In the genomic region with DNA sequence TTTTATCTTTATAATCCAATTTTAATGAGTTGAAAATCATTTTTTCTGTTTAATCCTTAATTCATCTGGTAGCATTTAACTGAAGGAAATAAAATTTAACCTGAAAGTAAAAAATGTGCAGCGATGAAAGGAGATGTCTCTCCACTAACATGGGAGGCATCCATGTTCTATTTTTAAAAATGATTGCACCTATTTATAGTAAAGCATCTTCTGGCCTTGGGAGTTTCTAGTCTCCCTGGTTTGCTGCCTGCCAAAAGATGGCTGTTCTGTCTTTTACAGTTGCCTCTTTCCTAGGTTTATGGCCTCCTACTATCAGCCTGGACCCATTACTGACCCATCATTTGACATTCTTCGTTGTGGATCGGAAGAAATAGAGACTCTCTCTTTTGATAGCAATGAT, we compare ENCODE assay signal across 19 cellular contexts.
DNase-seq lines count a peak whose midpoint lies in the region; ATAC-seq and TF ChIP-seq lines count a peak whose summit lies in the region.
"Had no signal": no experiment of that assay in that cellular context is flagged by ENCODE, and none has a peak within 500 bp of the region (broad histone marks: within the 10 kb centered on the region; RNA-seq: fewer than 3 reads in every experiment).

No MANE protein-coding gene starts in this region.

- no peak overlapping the region for H3K27ac Mint-ChIP-seq in activated CD8-positive, alpha-beta T cell treated with anti-CD3 and anti-CD28 coated beads for 36 hours
- H3K27ac Mint-ChIP-seq: B cell; CD8-positive, alpha-beta T cell; GM23338; HFFc6 had no signal

- H3K4me3 Mint-ChIP-seq in activated CD8-positive, alpha-beta T cell treated with anti-CD3 and anti-CD28 coated beads for 36 hours = no peak overlapping the region
- H3K4me3 Mint-ChIP-seq: B cell; CD8-positive, alpha-beta T cell; GM23338; HFFc6 had no signal

- no peaks in the 10 kb centered on the region for H3K27me3 Mint-ChIP-seq in activated CD8-positive, alpha-beta T cell treated with anti-CD3 and anti-CD28 coated beads for 36 hours
- H3K27me3 Mint-ChIP-seq: B cell had no signal

- H3K4me1 ChIP-seq in cardiac muscle cell (ENCODE audit: low read depth) = peaks cover 19% of the 10 kb centered on the region
- peaks cover 0 to 3% of the 10 kb centered on the region in 2 donors for H3K4me1 ChIP-seq in right atrium auricular region
- peaks cover 0 to 28% (median 0%) of the 10 kb centered on the region in 9 donors for H3K4me1 ChIP-seq in heart right ventricle
- no peaks in the 10 kb centered on the region for H3K4me1 ChIP-seq in right cardiac atrium (ENCODE audit: control insufficient read depth, insufficient read depth, low read length)
- peaks cover 0 to 7% (median 6%) of the 10 kb centered on the region in 3 donors for H3K4me1 ChIP-seq in skeletal muscle tissue (ENCODE audit: control insufficient read depth in 3 of 3, insufficient read depth in 3 of 3, low read length in 3 of 3)
- H3K4me1 ChIP-seq in ascending aorta = no peaks in the 10 kb centered on the region
- H3K4me1 ChIP-seq: BLaER1 treated with 17β-estradiol and CSF1 and Interleukin-3, amounts not matched to agents 10 nM and 100 nM had no signal

- H3K36me3 Mint-ChIP-seq in activated CD8-positive, alpha-beta T cell treated with anti-CD3 and anti-CD28 coated beads for 36 hours (ENCODE audit: low read depth) = peaks cover 4% of the 10 kb centered on the region

- ATAC-seq in heart right ventricle (peak in 6 of 8 donors; percentile 38 to 92 (median 72)), right cardiac atrium (peak; percentile 57 to 62), HG03571 (IDR thresholded peaks at IDR 0.05; ENCODE audit: unreplicated experiment) (no peak)
- ATAC-seq in activated CD8-positive, alpha-beta T cell treated with anti-CD3 and anti-CD28 coated beads for 36 hours = no peak
- ATAC-seq: CD8-positive, alpha-beta T cell; GM12878; GM23338 had no signal

- POLR2A ChIA-PET in activated CD8-positive, alpha-beta T cell treated with anti-CD3 and anti-CD28 coated beads for 36 hours (lab: Charles Lee) = no interaction called here

- DNase-seq in cardiac muscle cell (ENCODE audit: low read depth in 1 of 2, low spot score in 1 of 2) (no peak), right atrium auricular region (ENCODE audit: low spot score) (no peak), heart right ventricle (peak in 1 of 2 donors; percentile 7), right cardiac atrium (no peak), ascending aorta (ENCODE audit: low spot score in 2 of 2) (no peak)
- no peak for DNase-seq in activated CD8-positive, alpha-beta T cell treated with anti-CD3 and anti-CD28 coated beads for 36 hours
- DNase-seq: 8988T; Calu3; CD8-positive, alpha-beta T cell; DMS79 treated with DMSO at 0.1 percent for 48 hours; HCEC 1CT; HFFc6; IMR-90 had no signal

- TF ChIP-seq CTCF in cardiac muscle cell (IDR thresholded peaks at IDR 0.05; ENCODE audit: low read depth, low read length) (no peak), right atrium auricular region (IDR thresholded peaks at IDR 0.05) (no peak), heart right ventricle (IDR thresholded peaks at IDR 0.05) (no peak), ascending aorta (IDR thresholded peaks at IDR 0.05) (no peak)
- TF ChIP-seq CTCF in activated CD8-positive, alpha-beta T cell treated with anti-CD3 and anti-CD28 coated beads for 36 hours (IDR thresholded peaks at IDR 0.05) = no peak

- no peaks in the 10 kb centered on the region for H3K9me3 Mint-ChIP-seq in activated CD8-positive, alpha-beta T cell treated with anti-CD3 and anti-CD28 coated beads for 36 hours
- H3K9me3 Mint-ChIP-seq: CD8-positive, alpha-beta T cell; GM23338; HFFc6 had no signal

- H3K27me3 ChIP-seq in cardiac muscle cell (no peaks in the 10 kb centered on the region), right atrium auricular region (no peaks in the 10 kb centered on the region), heart right ventricle (no peaks in the 10 kb centered on the region), right cardiac atrium (ENCODE audit: control insufficient read depth, insufficient read depth) (no peaks in the 10 kb centered on the region), skeletal muscle tissue (ENCODE audit: control insufficient read depth in 3 of 3, insufficient read depth in 3 of 3, low read length in 3 of 3) (no peaks in the 10 kb centered on the region), ascending aorta (no peaks in the 10 kb centered on the region)
- H3K27me3 ChIP-seq: BLaER1 treated with 17β-estradiol and CSF1 and Interleukin-3, amounts not matched to agents 10 nM and 100 nM had no signal

- no peaks in the 10 kb centered on the region for H3K4me1 Mint-ChIP-seq in activated CD8-positive, alpha-beta T cell treated with anti-CD3 and anti-CD28 coated beads for 36 hours (ENCODE audit: low read depth)
- H3K4me1 Mint-ChIP-seq: B cell, GM23338 had no signal

- H3K27ac ChIP-seq in cardiac muscle cell = peak overlapping the region; percentile 38
- H3K27ac ChIP-seq in right atrium auricular region = no peak overlapping the region
- peak overlapping the region in 2 of 10 donors; percentile 35 to 52 for H3K27ac ChIP-seq in heart right ventricle
- H3K27ac ChIP-seq in right cardiac atrium (ENCODE audit: low read length) = no peak overlapping the region
- no peak overlapping the region for H3K27ac ChIP-seq in skeletal muscle tissue (ENCODE audit: low read depth, low read length)
- H3K27ac ChIP-seq in ascending aorta = no peak overlapping the region
- H3K27ac ChIP-seq: BLaER1 treated with 17β-estradiol and CSF1 and Interleukin-3, amounts not matched to agents 10 nM and 100 nM had no signal

- H3K4me3 ChIP-seq in cardiac muscle cell (no peak overlapping the region), right atrium auricular region (no peak overlapping the region), heart right ventricle (no peak overlapping the region), right cardiac atrium (ENCODE audit: low read length) (no peak overlapping the region), skeletal muscle tissue (ENCODE audit: low read length in 3 of 3) (peak overlapping the region; percentile 38 to 49 (median 41)), ascending aorta (no peak overlapping the region)
- H3K4me3 ChIP-seq: BLaER1 treated with 17β-estradiol and CSF1 and Interleukin-3, amounts not matched to agents 10 nM and 100 nM; GM12878; GM23338 had no signal

- no peaks in the 10 kb centered on the region for H3K9me3 ChIP-seq in cardiac muscle cell (ENCODE audit: low read depth)
- H3K9me3 ChIP-seq in right atrium auricular region = no peaks in the 10 kb centered on the region
- no peaks in the 10 kb centered on the region for H3K9me3 ChIP-seq in heart right ventricle
- H3K9me3 ChIP-seq in right cardiac atrium (ENCODE audit: control insufficient read depth, low read length) = no peaks in the 10 kb centered on the region
- no peaks in the 10 kb centered on the region for H3K9me3 ChIP-seq in skeletal muscle tissue (ENCODE audit: control insufficient read depth in 3 of 3, low read length in 3 of 3)
- H3K9me3 ChIP-seq in ascending aorta = no peaks in the 10 kb centered on the region
- H3K9me3 ChIP-seq: BLaER1 treated with 17β-estradiol and CSF1 and Interleukin-3, amounts not matched to agents 10 nM and 100 nM had no signal

- CTCF ChIA-PET in activated CD8-positive, alpha-beta T cell treated with anti-CD3 and anti-CD28 coated beads for 36 hours (lab: Charles Lee) = no interaction called here

- H3K9ac ChIP-seq in skeletal muscle tissue (ENCODE audit: low read depth in 1 of 3, low read length in 3 of 3) = no peak overlapping the region
- H3K9ac ChIP-seq: BLaER1 treated with 17β-estradiol and CSF1 and Interleukin-3, amounts not matched to agents 10 nM and 100 nM had no signal

- H3K36me3 ChIP-seq in cardiac muscle cell (no peaks in the 10 kb centered on the region), right atrium auricular region (no peaks in the 10 kb centered on the region), heart right ventricle (peaks cover 0 to 19% (median 0%) of the 10 kb centered on the region in 9 donors), skeletal muscle tissue (ENCODE audit: control insufficient read depth in 3 of 3, insufficient read depth in 3 of 3, low read length in 3 of 3) (peaks cover 0 to 4% (median 0%) of the 10 kb centered on the region in 3 donors), ascending aorta (no peaks in the 10 kb centered on the region)

- WGBS in heart right ventricle, 2 donors = 66 to 69% methylated on average over 3 of the region's 3 CpGs
- WGBS in right cardiac atrium = 64% methylated on average over 3 of the region's 3 CpGs

- intact Hi-C loops in heart right ventricle (cut with DNase I) = loop anchor here in 1 of 10 donors (5.0 kb wide), 1 partner anchor 33 kb away; no protein-coding TSS in a partner anchor
- intact Hi-C loops in right cardiac atrium (cut with DNase I) = no loop called here
- intact Hi-C loops in activated CD8-positive, alpha-beta T cell treated with anti-CD3 and anti-CD28 coated beads for 36 hours (cut with micrococcal nuclease) = no loop called here
- intact Hi-C loops in ascending aorta (cut with DNase I) = no loop called here

Comparison
In these comparisons a context has a peak if more than half of its experiments do, and no peak if none do; other contexts are left out.
1. H3K4me3 ChIP-seq: peak in skeletal muscle tissue (3 of 3); none in cardiac muscle cell (single experiment), right atrium auricular region (0 of 2), heart right ventricle (0 of 10), right cardiac atrium (single experiment) and ascending aorta (0 of 2).
2. ATAC-seq: peak in heart right ventricle (6 of 8) and right cardiac atrium (2 of 2); none in HG03571 (single experiment) and activated CD8-positive, alpha-beta T cell treated with anti-CD3 and anti-CD28 coated beads for 36 hours (single experiment).